In the genomic region with DNA sequence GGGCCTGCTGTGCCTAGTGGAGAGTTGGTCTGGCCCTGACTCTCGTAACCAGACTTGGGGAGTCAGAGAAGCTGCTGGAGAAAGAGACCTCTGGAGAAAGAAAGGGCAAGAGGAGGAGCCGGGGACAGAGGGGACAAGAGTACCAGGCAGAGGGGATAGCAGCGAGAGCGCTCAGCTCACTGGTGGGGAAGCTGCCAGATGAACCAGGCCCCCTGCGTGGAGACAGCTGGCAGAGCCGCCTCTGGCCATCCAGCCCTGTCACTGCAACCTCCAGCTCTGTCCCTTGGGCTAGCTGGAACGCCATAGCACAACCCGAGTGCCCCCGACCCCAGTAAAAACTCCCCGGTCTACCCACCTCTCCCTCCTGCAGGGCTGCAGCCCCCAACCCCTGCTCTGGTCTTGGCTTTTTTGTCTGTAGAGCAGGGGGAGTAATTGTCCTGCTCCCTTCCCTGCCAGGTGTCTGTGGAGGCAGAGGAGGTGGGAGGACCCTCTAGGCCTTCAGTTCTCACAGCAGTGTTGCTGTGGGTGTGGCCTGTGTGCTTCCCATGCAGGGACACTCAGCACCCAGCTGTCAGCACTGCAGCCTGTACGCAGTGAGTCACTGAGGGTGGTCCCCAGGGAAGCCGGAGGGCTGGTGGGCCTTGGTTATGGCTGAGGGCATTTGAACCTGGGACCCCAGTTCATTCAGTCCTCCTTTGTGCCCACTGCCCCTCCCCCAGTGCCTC, we compare ENCODE assay signal across 13 cellular contexts. TPM values are rescaled to one million over a fixed set of nuclear protein-coding genes. Genes with fewer than 3 reads are reported as not detected.
DNase-seq lines count a peak whose midpoint lies in the region; TF ChIP-seq lines count a peak whose summit lies in the region.
"Had no signal": no experiment of that assay in that cellular context is flagged by ENCODE, and none has a peak within 500 bp of the region (broad histone marks: within the 10 kb centered on the region; RNA-seq: fewer than 3 reads in every experiment).

No MANE protein-coding gene starts in this region.

- no peak overlapping the region for H3K4me3 Mint-ChIP-seq in activated T-helper 1 cell treated with anti-CD3 and anti-CD28 coated beads, Interleukin-12 subunit alpha, Interleukin-12 subunit beta, Interleukin-2, Interleukin-4 antibody, amounts not matched to agents 30 ng/mL and 10 ng/mL and 1 ng/mL, durations not matched to agents 14 hours and 24 hours and 36 hours

- no peak for TF ChIP-seq CTCF in ascending aorta (IDR thresholded peaks at IDR 0.05)

- H3K9me3 ChIP-seq in SJCRH30 (replicated peaks) (no peaks in the 10 kb centered on the region), ascending aorta (no peaks in the 10 kb centered on the region)
- H3K9me3 ChIP-seq: ovary had no signal

- no CpG with 5 or more reads among the region's 12 CpGs for WGBS in mesendoderm (ENCODE audit: extremely low coverage, insufficient coverage, low lambda C conversion rate)

- H2BK5ac ChIP-seq in mesendoderm (ENCODE audit: low read length) = no peak overlapping the region

- H3K4me1 Mint-ChIP-seq in activated T-helper 1 cell treated with anti-CD3 and anti-CD28 coated beads, Interleukin-12 subunit alpha, Interleukin-12 subunit beta, Interleukin-2, Interleukin-4 antibody, amounts not matched to agents 30 ng/mL and 10 ng/mL and 1 ng/mL, durations not matched to agents 14 hours and 24 hours and 36 hours (ENCODE audit: low read depth) = peaks cover 28% of the 10 kb centered on the region

- no peak overlapping the region for H2BK120ac ChIP-seq in mesendoderm (ENCODE audit: low read depth, low read length)

- H3K23ac ChIP-seq in mesendoderm (ENCODE audit: low read length) = no peak overlapping the region

- H4K8ac ChIP-seq in mesendoderm (ENCODE audit: low read depth, low read length) = no peak overlapping the region

- H4K5ac ChIP-seq in mesendoderm (ENCODE audit: low read length) = no peak overlapping the region

- no peaks in the 10 kb centered on the region for H3K36me3 ChIP-seq in SJCRH30
- H3K36me3 ChIP-seq in ascending aorta = no peaks in the 10 kb centered on the region
- H3K36me3 ChIP-seq in mesendoderm (ENCODE audit: control insufficient read depth, insufficient read depth, low read length) = no peaks in the 10 kb centered on the region
- H3K36me3 ChIP-seq: ovary had no signal

- H3K4me2 ChIP-seq in mesendoderm (ENCODE audit: low read length) = no peak overlapping the region

- H3K9ac ChIP-seq in mesendoderm (ENCODE audit: low read length) = no peak overlapping the region

- no peak overlapping the region for H3K4ac ChIP-seq in mesendoderm (ENCODE audit: low read depth, low read length)

- no peak overlapping the region for H3K18ac ChIP-seq in mesendoderm (ENCODE audit: low read length)

- peak overlapping the region; percentile 57 for H3K27ac ChIP-seq in SJCRH30
- H3K27ac ChIP-seq in ascending aorta = no peak overlapping the region
- no peak overlapping the region for H3K27ac ChIP-seq in mesendoderm (ENCODE audit: low read depth, low read length)
- H3K27ac ChIP-seq: ovary, VCaP had no signal

- no peak overlapping the region for H2AK5ac ChIP-seq in mesendoderm (ENCODE audit: low read length)

- no peaks in the 10 kb centered on the region for H3K9me3 Mint-ChIP-seq in activated T-helper 1 cell treated with anti-CD3 and anti-CD28 coated beads, Interleukin-12 subunit alpha, Interleukin-12 subunit beta, Interleukin-2, Interleukin-4 antibody, amounts not matched to agents 30 ng/mL and 10 ng/mL and 1 ng/mL, durations not matched to agents 14 hours and 24 hours and 36 hours

- H3K79me2 ChIP-seq in mesendoderm (ENCODE audit: control insufficient read depth, insufficient read depth, low read length) = no peaks in the 10 kb centered on the region

- no peak overlapping the region for H2BK15ac ChIP-seq in mesendoderm (replicated peaks; ENCODE audit: low read depth)

- H3K4me3 ChIP-seq in SJCRH30 (peak overlapping the region; percentile 3; the same call in 1 of the 2 replicates), ascending aorta (no peak overlapping the region), mesendoderm (ENCODE audit: low read length) (no peak overlapping the region)
- H3K4me3 ChIP-seq: ovary had no signal

- no peaks in the 10 kb centered on the region for H3K27me3 ChIP-seq in SJCRH30
- H3K27me3 ChIP-seq in ascending aorta = no peaks in the 10 kb centered on the region
- no peaks in the 10 kb centered on the region for H3K27me3 ChIP-seq in mesendoderm (ENCODE audit: insufficient read depth, low read length, poor library complexity)
- H3K27me3 ChIP-seq: ovary had no signal

- intact Hi-C loops in ascending aorta (cut with DNase I) = no loop called here
- intact Hi-C loops in activated T-helper 1 cell treated with anti-CD3 and anti-CD28 coated beads, Interleukin-12 subunit alpha, Interleukin-12 subunit beta, Interleukin-2, Interleukin-4 antibody, amounts not matched to agents 30 ng/mL and 10 ng/mL and 1 ng/mL, durations not matched to agents 14 hours and 24 hours and 36 hours (cut with micrococcal nuclease) = no loop called here

- no peaks in the 10 kb centered on the region for H3K27me3 Mint-ChIP-seq in activated T-helper 1 cell treated with anti-CD3 and anti-CD28 coated beads, Interleukin-12 subunit alpha, Interleukin-12 subunit beta, Interleukin-2, Interleukin-4 antibody, amounts not matched to agents 30 ng/mL and 10 ng/mL and 1 ng/mL, durations not matched to agents 14 hours and 24 hours and 36 hours (ENCODE audit: insufficient read depth)

- H3K4me1 ChIP-seq in SJCRH30 (peaks cover 36% of the 10 kb centered on the region), ascending aorta (peaks cover 8 to 11% of the 10 kb centered on the region in 2 donors), mesendoderm (ENCODE audit: control insufficient read depth, low read depth, low read length) (peaks cover 5% of the 10 kb centered on the region)

- H3K36me3 Mint-ChIP-seq in activated T-helper 1 cell treated with anti-CD3 and anti-CD28 coated beads, Interleukin-12 subunit alpha, Interleukin-12 subunit beta, Interleukin-2, Interleukin-4 antibody, amounts not matched to agents 30 ng/mL and 10 ng/mL and 1 ng/mL, durations not matched to agents 14 hours and 24 hours and 36 hours (ENCODE audit: low read depth) = no peaks in the 10 kb centered on the region

- no peaks in the 10 kb centered on the region for H3K79me1 ChIP-seq in mesendoderm (ENCODE audit: low read length)

- no peak overlapping the region for H3K27ac Mint-ChIP-seq in activated T-helper 1 cell treated with anti-CD3 and anti-CD28 coated beads, Interleukin-12 subunit alpha, Interleukin-12 subunit beta, Interleukin-2, Interleukin-4 antibody, amounts not matched to agents 30 ng/mL and 10 ng/mL and 1 ng/mL, durations not matched to agents 14 hours and 24 hours and 36 hours

- DNase-seq in COR-L47 (lab: John Stamatoyannopoulos, UW) (peak; percentile 73), LHCN-M2 (ENCODE audit: low read depth) (peak; percentile 86), SJCRH30 (peak; percentile 90 to 91), left kidney (ENCODE audit: low read depth, low spot score) (peak; percentile 71), cortex of kidney (lab: John Stamatoyannopoulos, UW) (no peak), ascending aorta (ENCODE audit: low spot score in 2 of 2) (no peak), mesendoderm (no peak)
- no peak for DNase-seq in activated T-helper 1 cell treated with anti-CD3 and anti-CD28 coated beads, Interleukin-12 subunit alpha, Interleukin-12 subunit beta, Interleukin-2, Interleukin-4 antibody, amounts not matched to agents 30 ng/mL and 10 ng/mL and 1 ng/mL, durations not matched to agents 14 hours and 24 hours and 36 hours (ENCODE audit: low spot score)
- DNase-seq: activated naive CD4-positive, alpha-beta T cell treated with Interleukin-2 at 50 U/mL for 16 hours; effector memory CD4-positive, alpha-beta T cell; GF-D8; ovary had no signal

- H3K56ac ChIP-seq in mesendoderm (ENCODE audit: low read length) = no peak overlapping the region

RNA-seq across cellular contexts. Expression of a gene that starts 4.8 kb away (rescaled TPM):
- 136 and 140 TPM in 2 replicates for total RNA-seq in LHCN-M2 (2014; rRNA removed)
- polyA plus RNA-seq in LHCN-M2 (2012) = 58.4 TPM
- 67.3 TPM in 2 replicates for total RNA-seq in SJCRH30 (2014; rRNA removed; shearing (Covaris generic))
- total RNA-seq in ascending aorta = 896 TPM
- 146 and 154 TPM in 2 replicates for total RNA-seq in activated T-helper 1 cell treated with anti-CD3 and anti-CD28 coated beads, Interleukin-12 subunit alpha, Interleukin-12 subunit beta, Interleukin-2, Interleukin-4 antibody, amounts not matched to agents 30 ng/mL and 10 ng/mL and 1 ng/mL, durations not matched to agents 14 hours and 24 hours and 36 hours
- polyA plus RNA-seq in mesendoderm (2013, experiment 1 of 2) = 5.8 TPM
- 5.7 TPM for polyA plus RNA-seq in mesendoderm (2013, experiment 2 of 2)

RNA-seq across cellular contexts. Expression of a gene that starts 33.3 kb away (rescaled TPM):
- total RNA-seq in LHCN-M2 (2014; rRNA removed) = 19.0 and 22.6 TPM in 2 replicates
- 17.5 TPM for polyA plus RNA-seq in LHCN-M2 (2012)
- 4.3 and 4.7 TPM in 2 replicates for total RNA-seq in SJCRH30 (2014; rRNA removed; shearing (Covaris generic))
- 18.0 TPM for total RNA-seq in ascending aorta
- total RNA-seq in activated T-helper 1 cell treated with anti-CD3 and anti-CD28 coated beads, Interleukin-12 subunit alpha, Interleukin-12 subunit beta, Interleukin-2, Interleukin-4 antibody, amounts not matched to agents 30 ng/mL and 10 ng/mL and 1 ng/mL, durations not matched to agents 14 hours and 24 hours and 36 hours = 5.0 TPM in 2 replicates
- 6.0 TPM for polyA plus RNA-seq in mesendoderm (2013, experiment 1 of 2)
- polyA plus RNA-seq in mesendoderm (2013, experiment 2 of 2) = 6.0 TPM

RNA-seq across cellular contexts. Expression of a gene that starts 54.9 kb away (rescaled TPM):
- total RNA-seq in LHCN-M2 (2014; rRNA removed) (24.5 and 26.4 TPM in 2 replicates), ascending aorta (89.5 TPM)
- polyA plus RNA-seq in LHCN-M2 (2012) = 20.5 TPM
- 27.2 and 28.1 TPM in 2 replicates for total RNA-seq in SJCRH30 (2014; rRNA removed; shearing (Covaris generic))
- 102 and 111 TPM in 2 replicates for total RNA-seq in activated T-helper 1 cell treated with anti-CD3 and anti-CD28 coated beads, Interleukin-12 subunit alpha, Interleukin-12 subunit beta, Interleukin-2, Interleukin-4 antibody, amounts not matched to agents 30 ng/mL and 10 ng/mL and 1 ng/mL, durations not matched to agents 14 hours and 24 hours and 36 hours
- polyA plus RNA-seq in mesendoderm (2013, experiment 1 of 2) = 34.9 TPM
- polyA plus RNA-seq in mesendoderm (2013, experiment 2 of 2) = 34.2 TPM

RNA-seq across cellular contexts. Expression of a gene that starts 59.9 kb away (rescaled TPM):
- total RNA-seq in LHCN-M2 (2014; rRNA removed) = 54.6 and 65.0 TPM in 2 replicates
- 33.3 TPM for polyA plus RNA-seq in LHCN-M2 (2012)
- 25.9 and 26.5 TPM in 2 replicates for total RNA-seq in SJCRH30 (2014; rRNA removed; shearing (Covaris generic))
- 153 TPM for total RNA-seq in ascending aorta
- total RNA-seq in activated T-helper 1 cell treated with anti-CD3 and anti-CD28 coated beads, Interleukin-12 subunit alpha, Interleukin-12 subunit beta, Interleukin-2, Interleukin-4 antibody, amounts not matched to agents 30 ng/mL and 10 ng/mL and 1 ng/mL, durations not matched to agents 14 hours and 24 hours and 36 hours = 77.7 and 86.0 TPM in 2 replicates
- 17.5 TPM for polyA plus RNA-seq in mesendoderm (2013, experiment 1 of 2)
- 16.2 TPM for polyA plus RNA-seq in mesendoderm (2013, experiment 2 of 2)

Comparison
In these comparisons a context has a peak if more than half of its experiments do, and no peak if none do; other contexts are left out.
1. DNase-seq: peak in COR-L47 (single experiment), LHCN-M2 (single experiment), SJCRH30 (2 of 2) and left kidney (single experiment); none in cortex of kidney (single experiment), ascending aorta (0 of 2), activated T-helper 1 cell treated with anti-CD3 and anti-CD28 coated beads, Interleukin-12 subunit alpha, Interleukin-12 subunit beta, Interleukin-2, Interleukin-4 antibody, amounts not matched to agents 30 ng/mL and 10 ng/mL and 1 ng/mL, durations not matched to agents 14 hours and 24 hours and 36 hours (single experiment) and mesendoderm (single experiment).